In the genomic region with DNA sequence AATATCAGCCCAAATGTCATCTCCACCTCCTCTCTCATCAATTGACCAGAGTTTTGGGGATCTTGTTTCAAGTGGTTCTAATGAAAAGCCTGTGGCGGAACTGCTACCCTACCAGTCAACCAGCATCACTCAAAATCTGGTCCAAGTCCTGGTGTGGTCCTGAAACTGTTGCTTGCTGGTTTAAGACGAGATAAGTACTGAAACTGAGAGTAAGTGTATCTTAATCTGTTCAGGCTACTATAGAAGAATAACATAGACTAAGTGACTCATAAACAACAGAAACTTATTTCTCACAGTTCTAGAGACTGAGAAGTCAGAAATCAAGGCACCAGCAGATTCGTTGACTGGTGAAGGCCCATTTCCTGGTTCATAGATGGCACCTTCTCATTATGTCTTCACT, we compare ENCODE assay signal across 12 cellular contexts. TPM values are rescaled to one million over a fixed set of nuclear protein-coding genes. Genes with fewer than 3 reads are reported as not detected.
DNase-seq lines count a peak whose midpoint lies in the region; ATAC-seq and TF ChIP-seq lines count a peak whose summit lies in the region.
"Had no signal": no experiment of that assay in that cellular context is flagged by ENCODE, and none has a peak within 500 bp of the region (broad histone marks: within the 10 kb centered on the region; RNA-seq: fewer than 3 reads in every experiment).

No MANE protein-coding gene starts in this region.

- peak overlapping the region; percentile 69 to 91 for H4K8ac ChIP-seq in IMR-90 (ENCODE audit: low read depth in 2 of 2, low read length in 2 of 2)

- peak overlapping the region; percentile 90 for H2BK20ac ChIP-seq in IMR-90 (ENCODE audit: low read depth, low read length)

- peak; percentile 68 for DNase-seq in activated CD8-positive, alpha-beta T cell treated with anti-CD3 and anti-CD28 coated beads for 36 hours
- DNase-seq in activated CD8-positive, alpha-beta T cell treated with anti-CD3 and anti-CD28 coated beads, Interleukin-2, amount 10 ng/mL, durations not matched to agents 7 days and 5 days, result no peak
- DNase-seq in IMR-90, result peak; percentile 52
- peak; percentile 11 to 29 (median 27) for DNase-seq in stimulated activated CD4-positive, alpha-beta T cell treated with anti-CD3 and anti-CD28 coated beads, TNF-alpha, amount 100 ng/mL, for 48 hours (ENCODE audit: low read depth in 3 of 3)
- DNase-seq in NCI-H2081 (lab: John Stamatoyannopoulos, UW), result no peak
- no peak for DNase-seq in NCI-H1048 (lab: John Stamatoyannopoulos, UW)
- no peak for DNase-seq in SW480 (ENCODE audit: low spot score)
- DNase-seq: heart right ventricle, Peyer's patch, trophoblast cell had no signal

- no peak for TF ChIP-seq CTCF in activated CD8-positive, alpha-beta T cell treated with anti-CD3 and anti-CD28 coated beads for 36 hours (IDR thresholded peaks at IDR 0.05)
- no peak for TF ChIP-seq CTCF in IMR-90 (conservative IDR thresholded peaks at IDR 0.05; ENCODE audit: low read depth, low read length)

- H3K14ac ChIP-seq in IMR-90 (replicated peaks; ENCODE audit: low read depth, low read length), result peak overlapping the region; percentile 94

- no peaks in the 10 kb centered on the region for H3K9me3 ChIP-seq in IMR-90 (ENCODE audit: control insufficient read depth, insufficient read depth, low read length)
- H3K9me3 ChIP-seq: heart right ventricle, Peyer's patch, prostate gland had no signal

- intact Hi-C loops in activated CD8-positive, alpha-beta T cell treated with anti-CD3 and anti-CD28 coated beads for 36 hours (cut with micrococcal nuclease), result no loop called here
- intact Hi-C loops in IMR-90 (cut with micrococcal nuclease), result loop anchor here (2.0 kb wide), 1 partner anchor 62 kb away; no protein-coding TSS in a partner anchor

- H2BK5ac ChIP-seq in IMR-90 (ENCODE audit: low read depth, low read length, poor library complexity, severe bottlenecking), result peak overlapping the region; percentile 94

- TF ChIP-seq POLR2A in IMR-90 (IDR thresholded peaks at IDR 0.05; ENCODE audit: low read depth, low read length), result no peak

- no peaks in the 10 kb centered on the region for H4K20me1 ChIP-seq in IMR-90 (ENCODE audit: insufficient read depth, low read length)

- CTCF ChIA-PET in activated CD8-positive, alpha-beta T cell treated with anti-CD3 and anti-CD28 coated beads for 36 hours (lab: Charles Lee), result no interaction called here
- CTCF ChIA-PET in activated CD8-positive, alpha-beta T cell treated with anti-CD3 and anti-CD28 coated beads, Interleukin-2, amount 10 ng/mL, durations not matched to agents 7 days and 5 days (lab: Charles Lee), result no interaction called here
- CTCF ChIA-PET in IMR-90 (lab: Yijun Ruan, JAX), result no interaction called here

- H3K27ac Mint-ChIP-seq in activated CD8-positive, alpha-beta T cell treated with anti-CD3 and anti-CD28 coated beads for 36 hours, result no peak overlapping the region
- no peak overlapping the region for H3K27ac Mint-ChIP-seq in activated CD8-positive, alpha-beta T cell treated with anti-CD3 and anti-CD28 coated beads, Interleukin-2, amount 10 ng/mL, durations not matched to agents 7 days and 5 days

- H2BK120ac ChIP-seq in IMR-90 (ENCODE audit: low read depth, low read length), result peak overlapping the region; percentile 94

- TF ChIP-seq RAD21 in IMR-90 (IDR thresholded peaks at IDR 0.05; ENCODE audit: low read length), result no peak

- peaks cover 36% of the 10 kb centered on the region for H3K4me1 Mint-ChIP-seq in activated CD8-positive, alpha-beta T cell treated with anti-CD3 and anti-CD28 coated beads for 36 hours (ENCODE audit: low read depth)
- peaks cover 12% of the 10 kb centered on the region for H3K4me1 Mint-ChIP-seq in activated CD8-positive, alpha-beta T cell treated with anti-CD3 and anti-CD28 coated beads, Interleukin-2, amount 10 ng/mL, durations not matched to agents 7 days and 5 days (ENCODE audit: low read depth)

- ATAC-seq in activated CD8-positive, alpha-beta T cell treated with anti-CD3 and anti-CD28 coated beads for 36 hours, result peak; percentile 79
- no peak for ATAC-seq in activated CD8-positive, alpha-beta T cell treated with anti-CD3 and anti-CD28 coated beads, Interleukin-2, amount 10 ng/mL, durations not matched to agents 7 days and 5 days
- ATAC-seq in HG02571 (IDR thresholded peaks at IDR 0.05; ENCODE audit: unreplicated experiment) (peak; percentile 97), IMR-90 (ENCODE audit: low read depth) (0 out of 2 replicates have a peak, but pooled peaks have one; percentile 12)

- no TSS peak for BruUV-seq in IMR-90 (replicated peaks; lab: Mats Ljungman, UMichigan)

- H3K36me3 Mint-ChIP-seq in activated CD8-positive, alpha-beta T cell treated with anti-CD3 and anti-CD28 coated beads for 36 hours (ENCODE audit: low read depth), result no peaks in the 10 kb centered on the region
- no peaks in the 10 kb centered on the region for H3K36me3 Mint-ChIP-seq in activated CD8-positive, alpha-beta T cell treated with anti-CD3 and anti-CD28 coated beads, Interleukin-2, amount 10 ng/mL, durations not matched to agents 7 days and 5 days (ENCODE audit: low read depth)

- H3K4me3 ChIP-seq in IMR-90 (ENCODE audit: insufficient read depth, low read depth, low read length), result no peak overlapping the region

- no peaks in the 10 kb centered on the region for H3K9me3 Mint-ChIP-seq in activated CD8-positive, alpha-beta T cell treated with anti-CD3 and anti-CD28 coated beads for 36 hours
- H3K9me3 Mint-ChIP-seq in activated CD8-positive, alpha-beta T cell treated with anti-CD3 and anti-CD28 coated beads, Interleukin-2, amount 10 ng/mL, durations not matched to agents 7 days and 5 days (ENCODE audit: insufficient read depth), result no peaks in the 10 kb centered on the region

- H4K5ac ChIP-seq in IMR-90 (ENCODE audit: low read depth, low read length), result peak overlapping the region; percentile 93; the same call in 1 of the 2 replicates

- peaks cover 24% of the 10 kb centered on the region for H3K27me3 Mint-ChIP-seq in activated CD8-positive, alpha-beta T cell treated with anti-CD3 and anti-CD28 coated beads for 36 hours
- H3K27me3 Mint-ChIP-seq in activated CD8-positive, alpha-beta T cell treated with anti-CD3 and anti-CD28 coated beads, Interleukin-2, amount 10 ng/mL, durations not matched to agents 7 days and 5 days (ENCODE audit: low read depth), result peaks cover 8% of the 10 kb centered on the region

- peak overlapping the region; percentile 92 for H4K91ac ChIP-seq in IMR-90 (ENCODE audit: insufficient read depth, low read depth, low read length)

- peaks cover 4% of the 10 kb centered on the region for H3K9me1 ChIP-seq in IMR-90 (ENCODE audit: insufficient read depth, low read length)

- H3K36me3 ChIP-seq in IMR-90 (ENCODE audit: control insufficient read depth, insufficient read depth, low read length), result no peaks in the 10 kb centered on the region
- H3K36me3 ChIP-seq: heart right ventricle, Peyer's patch, prostate gland had no signal

- no peaks in the 10 kb centered on the region for H3K27me3 ChIP-seq in IMR-90 (ENCODE audit: control insufficient read depth, insufficient read depth, low read length)
- H3K27me3 ChIP-seq: Peyer's patch had no signal

- no peak overlapping the region for H3K4me3 Mint-ChIP-seq in activated CD8-positive, alpha-beta T cell treated with anti-CD3 and anti-CD28 coated beads for 36 hours
- H3K4me3 Mint-ChIP-seq in activated CD8-positive, alpha-beta T cell treated with anti-CD3 and anti-CD28 coated beads, Interleukin-2, amount 10 ng/mL, durations not matched to agents 7 days and 5 days, result no peak overlapping the region

- H3K4me2 ChIP-seq in IMR-90 (ENCODE audit: low read depth, low read length), result peak overlapping the region; percentile 85

- peak overlapping the region; percentile 86; the same call in 1 of the 2 replicates for H3K23ac ChIP-seq in IMR-90 (ENCODE audit: low read depth, low read length)

- H3K9ac ChIP-seq in IMR-90 (ENCODE audit: low read depth, low read length), result peak overlapping the region; percentile 56; the same call in 1 of the 2 replicates

- peaks cover 15% of the 10 kb centered on the region for H3K4me1 ChIP-seq in IMR-90 (ENCODE audit: control insufficient read depth, insufficient read depth, low read length)
- H3K4me1 ChIP-seq: prostate gland had no signal

- H2BK15ac ChIP-seq in IMR-90 (ENCODE audit: low read depth, low read length), result peak overlapping the region; percentile 92

- H2AK9ac ChIP-seq in IMR-90 (replicated peaks; ENCODE audit: low read depth, low read length, poor library complexity), result no peak overlapping the region

- POLR2A ChIA-PET in activated CD8-positive, alpha-beta T cell treated with anti-CD3 and anti-CD28 coated beads for 36 hours (lab: Charles Lee), result interaction anchor here (0.7 kb wide), 1 partner anchor 580 kb away, joined by 3 read pairs; no protein-coding TSS in a partner anchor
- POLR2A ChIA-PET in activated CD8-positive, alpha-beta T cell treated with anti-CD3 and anti-CD28 coated beads, Interleukin-2, amount 10 ng/mL, durations not matched to agents 7 days and 5 days (lab: Charles Lee), result no interaction called here
- POLR2A ChIA-PET in IMR-90 (lab: Charles Lee; ENCODE audit: unreplicated experiment), result interaction anchor here (1.5 kb wide), 1 partner anchor 8 kb away, joined by 6 read pairs; no protein-coding TSS in a partner anchor

- H3K56ac ChIP-seq in IMR-90 (ENCODE audit: extremely low read depth, insufficient read depth, low read length), result no peak overlapping the region

- peaks cover 16 to 49% of the 10 kb centered on the region in 2 experiments for H3K79me1 ChIP-seq in IMR-90 (ENCODE audit: low read depth in 1 of 2, low read length in 2 of 2)

- H3K4ac ChIP-seq in IMR-90 (ENCODE audit: low read depth, low read length), result peak overlapping the region; percentile 93

- in situ Hi-C loops in IMR-90 (cut with MboI; ENCODE audit: low sequenced_read_pairs), result no loop called here

- H3K18ac ChIP-seq in IMR-90 (ENCODE audit: low read depth, low read length), result peak overlapping the region; percentile 79

- H2AK5ac ChIP-seq in IMR-90 (ENCODE audit: low read depth, low read length), result peak overlapping the region; percentile 95

- H3K27ac ChIP-seq in IMR-90 (ENCODE audit: insufficient read depth, low read length), result peak overlapping the region; percentile 77
- H3K27ac ChIP-seq: heart right ventricle had no signal

- H2AFZ ChIP-seq in IMR-90 (replicated peaks; ENCODE audit: low read length, poor library complexity), result peak overlapping the region; percentile 80

- no CpG with 5 or more reads among the region's 3 CpGs for WGBS in IMR-90 (ENCODE audit: extremely low coverage in 2 of 2, insufficient read length in 1 of 2), 2 experiments

- dilution Hi-C loops in IMR-90 (cut with HindIII; ENCODE audit: low sequenced_read_pairs, unreplicated experiment), result no loop called here

TF ChIP-seq in IMR-90, 13 proteins besides CTCF, POLR2A, EP300 and RAD21 (continues in another document):
- TF ChIP-seq SMC3 (IDR thresholded peaks at IDR 0.05; ENCODE audit: low read depth, low read length) (no peak), FOS (IDR thresholded peaks at IDR 0.05; ENCODE audit: low read depth, low read length) (no peak)

RNA-seq across cellular contexts. Expression of a gene that starts 0.9 kb away (rescaled TPM):
- not detected for total RNA-seq in activated CD8-positive, alpha-beta T cell treated with anti-CD3 and anti-CD28 coated beads for 36 hours
- not detected for total RNA-seq in activated CD8-positive, alpha-beta T cell treated with anti-CD3 and anti-CD28 coated beads, Interleukin-2, amount 10 ng/mL, durations not matched to agents 7 days and 5 days
- total RNA-seq in IMR-90 (2012; rRNA removed), result 63.3 and 73.6 TPM in 2 replicates
- 28.9 and 36.3 TPM in 2 replicates for polyA plus RNA-seq in IMR-90 (2012; rRNA removed)
- polyA plus RNA-seq in IMR-90 (2012; cell fraction: cytosol; rRNA removed), result 7.2 and 7.9 TPM in 2 replicates
- 4.0 and 36.8 TPM in 2 replicates for polyA plus RNA-seq in IMR-90 (2012; cell fraction: nucleus; rRNA removed; ENCODE audit: low replicate concordance)

Comparison
In these comparisons a context has a peak if more than half of its experiments do, and no peak if none do; other contexts are left out.
1. DNase-seq: peak in activated CD8-positive, alpha-beta T cell treated with anti-CD3 and anti-CD28 coated beads for 36 hours (single experiment), IMR-90 (single experiment) and stimulated activated CD4-positive, alpha-beta T cell treated with anti-CD3 and anti-CD28 coated beads, TNF-alpha, amount 100 ng/mL, for 48 hours (3 of 3); none in activated CD8-positive, alpha-beta T cell treated with anti-CD3 and anti-CD28 coated beads, Interleukin-2, amount 10 ng/mL, durations not matched to agents 7 days and 5 days (single experiment), NCI-H2081 (0 of 2), NCI-H1048 (single experiment) and SW480 (single experiment).
2. RNA of a gene that starts 0.9 kb away (total RNA-seq): 63.3 to 73.6 TPM in IMR-90; not detected in activated CD8-positive, alpha-beta T cell treated with anti-CD3 and anti-CD28 coated beads for 36 hours and not detected in activated CD8-positive, alpha-beta T cell treated with anti-CD3 and anti-CD28 coated beads, Interleukin-2, amount 10 ng/mL, durations not matched to agents 7 days and 5 days; every median in the first group is over 10 times any median in the second.